7 cellular contexts compared by ENCODE assay signal in the genomic region with DNA sequence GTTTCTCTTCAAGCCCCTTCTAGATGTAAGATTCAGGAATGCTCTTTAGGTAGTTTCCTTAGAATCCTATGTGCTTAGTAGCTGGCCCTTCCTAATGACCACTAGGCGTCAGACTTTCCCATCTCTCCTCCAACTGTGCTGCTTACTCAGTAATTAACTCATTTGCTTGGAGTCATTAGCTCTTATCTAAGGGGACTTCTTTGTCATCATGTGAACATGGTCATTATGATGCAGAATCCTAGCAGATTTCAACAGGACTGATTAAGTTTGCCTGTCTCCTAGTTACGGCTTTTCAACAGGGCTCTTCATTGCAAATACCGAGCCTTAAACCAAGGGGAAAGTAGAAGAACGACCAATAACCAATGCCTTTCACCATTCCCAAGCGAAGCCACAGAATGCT. TPM values are rescaled to one million over a fixed set of nuclear protein-coding genes. Genes with fewer than 3 reads are reported as not detected.
DNase-seq lines count a peak whose midpoint lies in the region; ATAC-seq and TF ChIP-seq lines count a peak whose summit lies in the region.

No MANE protein-coding gene starts in this region.

- H3K4me1 Mint-ChIP-seq in MCF 10A (ENCODE audit: insufficient read depth, unreplicated experiment): no peaks in the 10 kb centered on the region

- H3K27ac Mint-ChIP-seq in MCF 10A (ENCODE audit: low read depth, unreplicated experiment): no peak overlapping the region

- POLR2A ChIA-PET in MCF 10A (lab: Yijun Ruan, JAX): interaction anchor here (0.7 to 1.0 kb wide), 2 partner anchors 11 to 12 kb away, joined by 3 read pairs; no protein-coding TSS in a partner anchor

- no peaks in the 10 kb centered on the region for H3K9me3 Mint-ChIP-seq in MCF 10A (ENCODE audit: unreplicated experiment)

- H3K27me3 Mint-ChIP-seq in MCF 10A (ENCODE audit: insufficient read depth, unreplicated experiment): peaks cover 11% of the 10 kb centered on the region

- no TSS peak for BruUV-seq in MCF 10A (replicated peaks; lab: Mats Ljungman, UMichigan)

- in situ Hi-C loops in GM13976 (cut with MboI; ENCODE audit: low sequenced_read_pairs, unreplicated experiment): loop anchor here (10.0 kb wide), 1 partner anchor 216 kb away; no protein-coding TSS in a partner anchor

- H3K36me3 Mint-ChIP-seq in MCF 10A (ENCODE audit: insufficient read depth, unreplicated experiment): no peaks in the 10 kb centered on the region

- DNase-seq in GM13976 (ENCODE audit: low spot score) (peak; percentile 33), NCI-H446 treated with DMSO at 0.1 percent for 48 hours (lab: John Stamatoyannopoulos, UW) (peak; percentile 9), MCF 10A (ENCODE audit: unreplicated experiment) (peak; percentile 61), kidney tubule cell (ENCODE audit: low spot score) (peak; percentile 28), mucosa of gallbladder (ENCODE audit: low spot score) (no peak), T1000 (lab: John Stamatoyannopoulos, UW) (no peak)

- CTCF ChIA-PET in MCF 10A (lab: Yijun Ruan, JAX): interaction anchor here (0.6 to 2.7 kb wide), 44 partner anchors 9 to 1282 kb away, joined by 3 to 28 read pairs (median 5); no protein-coding TSS in a partner anchor

- TF ChIP-seq CTCF in GM13976 (IDR thresholded peaks at IDR 0.05; ENCODE audit: borderline replicate concordance, control extremely low read depth, extremely low read depth, insufficient read depth, missing control alignments) (peak; percentile 63), MCF 10A (IDR thresholded peaks at IDR 0.05; ENCODE audit: unreplicated experiment) (peak; percentile 76)

- no peak for ATAC-seq in HG03354 (IDR thresholded peaks at IDR 0.05; ENCODE audit: poor library complexity, severe bottlenecking, unreplicated experiment)

- intact Hi-C loops in MCF 10A (cut with micrococcal nuclease): loop anchor here (1.0 to 10.0 kb wide), 3 partner anchors 86 to 212 kb away; no protein-coding TSS in a partner anchor

- H3K4me3 Mint-ChIP-seq in MCF 10A (ENCODE audit: unreplicated experiment): no peak overlapping the region

RNA-seq across cellular contexts. Expression of a gene that starts 46.4 kb away (rescaled TPM):
- total RNA-seq in MCF 10A (2022) (not detected in 2 replicates), mucosa of gallbladder (0.20 TPM)

Comparison
In these comparisons a context has a peak if more than half of its experiments do, and no peak if none do; other contexts are left out.
1. DNase-seq: peak in GM13976 (single experiment), NCI-H446 treated with DMSO at 0.1 percent for 48 hours (single experiment), MCF 10A (single experiment) and kidney tubule cell (single experiment); none in mucosa of gallbladder (single experiment) and T1000 (single experiment).